In the genomic region with DNA sequence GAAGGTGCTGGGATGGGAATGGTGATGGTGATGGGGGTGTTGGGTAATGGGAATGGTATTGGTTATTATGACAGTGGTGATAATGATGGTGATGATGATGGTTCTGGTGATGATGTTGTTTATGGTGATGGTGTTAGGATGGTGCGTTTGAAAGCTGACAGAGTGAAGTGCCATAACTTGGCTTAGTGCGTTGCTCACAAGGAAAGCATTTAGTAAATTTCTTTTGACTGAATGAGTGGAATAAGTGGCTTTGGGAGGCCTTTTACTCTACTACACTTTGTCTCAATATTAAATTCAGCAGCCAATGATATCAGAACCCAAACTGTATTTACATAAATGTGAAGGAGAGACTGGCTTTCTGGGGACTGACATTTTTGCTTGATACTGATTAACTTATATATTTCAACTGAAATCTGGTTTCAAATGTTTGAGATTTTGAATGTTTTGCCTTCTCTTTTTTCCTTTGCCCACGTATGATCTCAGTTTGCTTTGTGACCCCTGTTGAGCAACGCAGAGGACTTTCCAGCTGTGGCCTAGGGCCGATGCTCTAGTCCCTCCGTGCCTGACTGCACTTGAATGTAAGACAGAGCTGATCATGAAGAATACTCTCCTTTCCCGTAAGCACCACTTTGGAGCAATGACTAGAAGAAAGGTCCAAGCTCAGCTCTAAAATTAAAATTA, we compare ENCODE assay signal across 1 cellular context.
TF ChIP-seq lines count a peak whose summit lies in the region.

No MANE protein-coding gene starts in this region.

TF ChIP-seq in HepG2, 621 proteins besides CTCF, POLR2A, EP300 and RAD21 (continued from another document):
- TF ChIP-seq, protein P1, sequence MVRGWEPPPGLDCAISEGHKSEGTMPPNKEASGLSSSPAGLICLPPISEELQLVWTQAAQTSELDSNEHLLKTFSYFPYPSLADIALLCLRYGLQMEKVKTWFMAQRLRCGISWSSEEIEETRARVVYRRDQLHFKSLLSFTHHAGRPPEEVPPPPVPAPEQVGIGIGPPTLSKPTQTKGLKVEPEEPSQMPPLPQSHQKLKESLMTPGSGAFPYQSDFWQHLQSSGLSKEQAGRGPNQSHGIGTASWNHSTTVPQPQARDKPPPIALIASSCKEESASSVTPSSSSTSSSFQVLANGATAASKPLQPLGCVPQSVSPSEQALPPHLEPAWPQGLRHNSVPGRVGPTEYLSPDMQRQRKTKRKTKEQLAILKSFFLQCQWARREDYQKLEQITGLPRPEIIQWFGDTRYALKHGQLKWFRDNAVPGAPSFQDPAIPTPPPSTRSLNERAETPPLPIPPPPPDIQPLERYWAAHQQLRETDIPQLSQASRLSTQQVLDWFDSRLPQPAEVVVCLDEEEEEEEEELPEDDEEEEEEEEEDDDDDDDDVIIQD (CRISPR knock-in tag; IDR thresholded peaks at IDR 0.05; ENCODE audit: low read depth): 0 out of 2 replicates have a peak, but pooled peaks have one; percentile 2
- no peak for TF ChIP-seq ZNF75D (CRISPR knock-in tag; IDR thresholded peaks at IDR 0.05; ENCODE audit: borderline replicate concordance)
- TF ChIP-seq, protein P2, sequence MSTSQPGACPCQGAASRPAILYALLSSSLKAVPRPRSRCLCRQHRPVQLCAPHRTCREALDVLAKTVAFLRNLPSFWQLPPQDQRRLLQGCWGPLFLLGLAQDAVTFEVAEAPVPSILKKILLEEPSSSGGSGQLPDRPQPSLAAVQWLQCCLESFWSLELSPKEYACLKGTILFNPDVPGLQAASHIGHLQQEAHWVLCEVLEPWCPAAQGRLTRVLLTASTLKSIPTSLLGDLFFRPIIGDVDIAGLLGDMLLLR (CRISPR knock-in tag; IDR thresholded peaks at IDR 0.05): no peak
- TF ChIP-seq TOPORS (CRISPR knock-in tag; IDR thresholded peaks at IDR 0.05): 0 out of 2 replicates have a peak, but pooled peaks have one; percentile 32
- TF ChIP-seq, protein P3, sequence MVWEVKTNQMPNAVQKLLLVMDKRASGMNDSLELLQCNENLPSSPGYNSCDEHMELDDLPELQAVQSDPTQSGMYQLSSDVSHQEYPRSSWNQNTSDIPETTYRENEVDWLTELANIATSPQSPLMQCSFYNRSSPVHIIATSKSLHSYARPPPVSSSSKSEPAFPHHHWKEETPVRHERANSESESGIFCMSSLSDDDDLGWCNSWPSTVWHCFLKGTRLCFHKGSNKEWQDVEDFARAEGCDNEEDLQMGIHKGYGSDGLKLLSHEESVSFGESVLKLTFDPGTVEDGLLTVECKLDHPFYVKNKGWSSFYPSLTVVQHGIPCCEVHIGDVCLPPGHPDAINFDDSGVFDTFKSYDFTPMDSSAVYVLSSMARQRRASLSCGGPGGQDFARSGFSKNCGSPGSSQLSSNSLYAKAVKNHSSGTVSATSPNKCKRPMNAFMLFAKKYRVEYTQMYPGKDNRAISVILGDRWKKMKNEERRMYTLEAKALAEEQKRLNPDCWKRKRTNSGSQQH (CRISPR knock-in tag; IDR thresholded peaks at IDR 0.05; ENCODE audit: low read depth): 0 out of 2 replicates have a peak, but pooled peaks have one; percentile 24
- TF ChIP-seq, protein P4, sequence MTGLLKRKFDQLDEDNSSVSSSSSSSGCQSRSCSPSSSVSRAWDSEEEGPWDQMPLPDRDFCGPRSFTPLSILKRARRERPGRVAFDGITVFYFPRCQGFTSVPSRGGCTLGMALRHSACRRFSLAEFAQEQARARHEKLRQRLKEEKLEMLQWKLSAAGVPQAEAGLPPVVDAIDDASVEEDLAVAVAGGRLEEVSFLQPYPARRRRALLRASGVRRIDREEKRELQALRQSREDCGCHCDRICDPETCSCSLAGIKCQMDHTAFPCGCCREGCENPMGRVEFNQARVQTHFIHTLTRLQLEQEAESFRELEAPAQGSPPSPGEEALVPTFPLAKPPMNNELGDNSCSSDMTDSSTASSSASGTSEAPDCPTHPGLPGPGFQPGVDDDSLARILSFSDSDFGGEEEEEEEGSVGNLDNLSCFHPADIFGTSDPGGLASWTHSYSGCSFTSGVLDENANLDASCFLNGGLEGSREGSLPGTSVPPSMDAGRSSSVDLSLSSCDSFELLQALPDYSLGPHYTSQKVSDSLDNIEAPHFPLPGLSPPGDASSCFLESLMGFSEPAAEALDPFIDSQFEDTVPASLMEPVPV (CRISPR knock-in tag; IDR thresholded peaks at IDR 0.05): 0 out of 2 replicates have a peak, but pooled peaks have one; percentile 41
- 0 out of 2 replicates have a peak, but pooled peaks have one; percentile 39 for TF ChIP-seq ZNF430 (CRISPR knock-in tag; IDR thresholded peaks at IDR 0.05)
- TF ChIP-seq TAF1 (CRISPR knock-in tag; IDR thresholded peaks at IDR 0.05): no peak
- no peak for TF ChIP-seq TOE1 (CRISPR knock-in tag; IDR thresholded peaks at IDR 0.05)
- TF ChIP-seq SALL1 (CRISPR knock-in tag; IDR thresholded peaks at IDR 0.05): peak; percentile 56; the same call in 1 of the 2 replicates
- TF ChIP-seq POLR2AphosphoS5 (IDR thresholded peaks at IDR 0.05; ENCODE audit: low read depth, low read length): no peak
- peak; percentile 30; the same call in 1 of the 2 replicates for TF ChIP-seq HNF4A (CRISPR knock-in tag; IDR thresholded peaks at IDR 0.05)
- TF ChIP-seq, protein P5, sequence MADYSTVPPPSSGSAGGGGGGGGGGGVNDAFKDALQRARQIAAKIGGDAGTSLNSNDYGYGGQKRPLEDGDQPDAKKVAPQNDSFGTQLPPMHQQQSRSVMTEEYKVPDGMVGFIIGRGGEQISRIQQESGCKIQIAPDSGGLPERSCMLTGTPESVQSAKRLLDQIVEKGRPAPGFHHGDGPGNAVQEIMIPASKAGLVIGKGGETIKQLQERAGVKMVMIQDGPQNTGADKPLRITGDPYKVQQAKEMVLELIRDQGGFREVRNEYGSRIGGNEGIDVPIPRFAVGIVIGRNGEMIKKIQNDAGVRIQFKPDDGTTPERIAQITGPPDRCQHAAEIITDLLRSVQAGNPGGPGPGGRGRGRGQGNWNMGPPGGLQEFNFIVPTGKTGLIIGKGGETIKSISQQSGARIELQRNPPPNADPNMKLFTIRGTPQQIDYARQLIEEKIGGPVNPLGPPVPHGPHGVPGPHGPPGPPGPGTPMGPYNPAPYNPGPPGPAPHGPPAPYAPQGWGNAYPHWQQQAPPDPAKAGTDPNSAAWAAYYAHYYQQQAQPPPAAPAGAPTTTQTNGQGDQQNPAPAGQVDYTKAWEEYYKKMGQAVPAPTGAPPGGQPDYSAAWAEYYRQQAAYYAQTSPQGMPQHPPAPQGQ (CRISPR knock-in tag; IDR thresholded peaks at IDR 0.05; ENCODE audit: borderline replicate concordance): no peak
- 0 out of 2 replicates have a peak, but pooled peaks have one; percentile 46 for TF ChIP-seq NR2F2 (IDR thresholded peaks at IDR 0.05; ENCODE audit: borderline replicate concordance, low read depth)
- TF ChIP-seq, protein P6, sequence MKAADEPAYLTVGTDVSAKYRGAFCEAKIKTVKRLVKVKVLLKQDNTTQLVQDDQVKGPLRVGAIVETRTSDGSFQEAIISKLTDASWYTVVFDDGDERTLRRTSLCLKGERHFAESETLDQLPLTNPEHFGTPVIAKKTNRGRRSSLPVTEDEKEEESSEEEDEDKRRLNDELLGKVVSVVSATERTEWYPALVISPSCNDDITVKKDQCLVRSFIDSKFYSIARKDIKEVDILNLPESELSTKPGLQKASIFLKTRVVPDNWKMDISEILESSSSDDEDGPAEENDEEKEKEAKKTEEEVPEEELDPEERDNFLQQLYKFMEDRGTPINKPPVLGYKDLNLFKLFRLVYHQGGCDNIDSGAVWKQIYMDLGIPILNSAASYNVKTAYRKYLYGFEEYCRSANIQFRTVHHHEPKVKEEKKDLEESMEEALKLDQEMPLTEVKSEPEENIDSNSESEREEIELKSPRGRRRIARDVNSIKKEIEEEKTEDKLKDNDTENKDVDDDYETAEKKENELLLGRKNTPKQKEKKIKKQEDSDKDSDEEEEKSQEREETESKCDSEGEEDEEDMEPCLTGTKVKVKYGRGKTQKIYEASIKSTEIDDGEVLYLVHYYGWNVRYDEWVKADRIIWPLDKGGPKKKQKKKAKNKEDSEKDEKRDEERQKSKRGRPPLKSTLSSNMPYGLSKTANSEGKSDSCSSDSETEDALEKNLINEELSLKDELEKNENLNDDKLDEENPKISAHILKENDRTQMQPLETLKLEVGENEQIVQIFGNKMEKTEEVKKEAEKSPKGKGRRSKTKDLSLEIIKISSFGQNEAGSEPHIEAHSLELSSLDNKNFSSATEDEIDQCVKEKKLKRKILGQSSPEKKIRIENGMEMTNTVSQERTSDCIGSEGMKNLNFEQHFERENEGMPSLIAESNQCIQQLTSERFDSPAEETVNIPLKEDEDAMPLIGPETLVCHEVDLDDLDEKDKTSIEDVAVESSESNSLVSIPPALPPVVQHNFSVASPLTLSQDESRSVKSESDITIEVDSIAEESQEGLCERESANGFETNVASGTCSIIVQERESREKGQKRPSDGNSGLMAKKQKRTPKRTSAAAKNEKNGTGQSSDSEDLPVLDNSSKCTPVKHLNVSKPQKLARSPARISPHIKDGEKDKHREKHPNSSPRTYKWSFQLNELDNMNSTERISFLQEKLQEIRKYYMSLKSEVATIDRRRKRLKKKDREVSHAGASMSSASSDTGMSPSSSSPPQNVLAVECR (CRISPR knock-in tag; IDR thresholded peaks at IDR 0.05; ENCODE audit: borderline replicate concordance): peak; percentile 28; the same call in 1 of the 2 replicates
- TF ChIP-seq CREB1 (IDR thresholded peaks at IDR 0.05): peak; percentile 79; the same call in 1 of the 2 replicates
- TF ChIP-seq CREB1 (CRISPR knock-in tag; IDR thresholded peaks at IDR 0.05): no peak
- TF ChIP-seq, protein P7, sequence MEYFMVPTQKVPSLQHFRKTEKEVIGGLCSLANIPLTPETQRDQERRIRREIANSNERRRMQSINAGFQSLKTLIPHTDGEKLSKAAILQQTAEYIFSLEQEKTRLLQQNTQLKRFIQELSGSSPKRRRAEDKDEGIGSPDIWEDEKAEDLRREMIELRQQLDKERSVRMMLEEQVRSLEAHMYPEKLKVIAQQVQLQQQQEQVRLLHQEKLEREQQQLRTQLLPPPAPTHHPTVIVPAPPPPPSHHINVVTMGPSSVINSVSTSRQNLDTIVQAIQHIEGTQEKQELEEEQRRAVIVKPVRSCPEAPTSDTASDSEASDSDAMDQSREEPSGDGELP (IDR thresholded peaks at IDR 0.05; ENCODE audit: borderline replicate concordance, low read depth): no peak
- TF ChIP-seq STAG1 (CRISPR knock-in tag; IDR thresholded peaks at IDR 0.05): no peak
- no peak for TF ChIP-seq ZFAT (CRISPR knock-in tag; conservative IDR thresholded peaks at IDR 0.05)
- 0 out of 2 replicates have a peak, but pooled peaks have one; percentile 43 for TF ChIP-seq REPIN1 (CRISPR knock-in tag; IDR thresholded peaks at IDR 0.05; ENCODE audit: borderline replicate concordance, low read depth)
- TF ChIP-seq, protein P8, sequence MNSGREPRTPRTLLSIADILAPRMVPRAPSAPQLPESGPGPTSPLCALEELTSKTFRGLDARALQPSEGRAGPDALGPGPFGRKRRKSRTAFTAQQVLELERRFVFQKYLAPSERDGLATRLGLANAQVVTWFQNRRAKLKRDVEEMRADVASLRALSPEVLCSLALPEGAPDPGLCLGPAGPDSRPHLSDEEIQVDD (CRISPR knock-in tag; IDR thresholded peaks at IDR 0.05; ENCODE audit: borderline replicate concordance): no peak
- no peak for TF ChIP-seq FOXK1 (CRISPR knock-in tag; IDR thresholded peaks at IDR 0.05; ENCODE audit: borderline replicate concordance, low read depth)
- TF ChIP-seq HDAC2 (CRISPR knock-in tag; IDR thresholded peaks at IDR 0.05): 0 out of 2 replicates have a peak, but pooled peaks have one; percentile 21
- TF ChIP-seq, protein P9, sequence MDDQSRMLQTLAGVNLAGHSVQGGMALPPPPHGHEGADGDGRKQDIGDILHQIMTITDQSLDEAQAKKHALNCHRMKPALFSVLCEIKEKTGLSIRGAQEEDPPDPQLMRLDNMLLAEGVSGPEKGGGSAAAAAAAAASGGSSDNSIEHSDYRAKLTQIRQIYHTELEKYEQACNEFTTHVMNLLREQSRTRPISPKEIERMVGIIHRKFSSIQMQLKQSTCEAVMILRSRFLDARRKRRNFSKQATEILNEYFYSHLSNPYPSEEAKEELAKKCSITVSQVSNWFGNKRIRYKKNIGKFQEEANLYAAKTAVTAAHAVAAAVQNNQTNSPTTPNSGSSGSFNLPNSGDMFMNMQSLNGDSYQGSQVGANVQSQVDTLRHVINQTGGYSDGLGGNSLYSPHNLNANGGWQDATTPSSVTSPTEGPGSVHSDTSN (CRISPR knock-in tag; IDR thresholded peaks at IDR 0.05; ENCODE audit: borderline replicate concordance): no peak
- TF ChIP-seq ZBTB38 (CRISPR knock-in tag; IDR thresholded peaks at IDR 0.05): 0 out of 2 replicates have a peak, but pooled peaks have one; percentile 19
- TF ChIP-seq ATF7 (IDR thresholded peaks at IDR 0.05): peak; percentile 12; the same call in 1 of the 2 replicates
- TF ChIP-seq ATF7 (CRISPR knock-in tag; IDR thresholded peaks at IDR 0.05): no peak
- peak; percentile 60; the same call in 1 of the 2 replicates for TF ChIP-seq TRIM24 (CRISPR knock-in tag; IDR thresholded peaks at IDR 0.05)
- TF ChIP-seq ZFP37 (CRISPR knock-in tag; IDR thresholded peaks at IDR 0.05; ENCODE audit: borderline replicate concordance): peak; percentile 16; the same call in 1 of the 2 replicates
- TF ChIP-seq TARDBP (CRISPR knock-in tag; IDR thresholded peaks at IDR 0.05): 0 out of 2 replicates have a peak, but pooled peaks have one; percentile 28
